ENCODE assay signal across 11 cellular contexts in genomic region chr17:64183815-64184397, GRCh38. TPM values are rescaled to one million over a fixed set of nuclear protein-coding genes. Genes with fewer than 3 reads are reported as not detected.
DNase-seq lines count a peak whose midpoint lies in the region; ATAC-seq and TF ChIP-seq lines count a peak whose summit lies in the region.
"Had no signal": no experiment of that assay in that cellular context is flagged by ENCODE, and none has a peak within 500 bp of the region (broad histone marks: within the 10 kb centered on the region; RNA-seq: fewer than 3 reads in every experiment).

No MANE protein-coding gene starts in this region.

- H3K4me3 Mint-ChIP-seq in activated CD4-positive, alpha-beta memory T cell treated with anti-CD3 and anti-CD28 coated beads, Interleukin-2, amount 10 ng/mL, durations not matched to agents 7 days and 5 days: no peak overlapping the region
- H3K4me3 Mint-ChIP-seq: neural progenitor cell had no signal

- H3K4me3 ChIP-seq in BLaER1: no peak overlapping the region
- H3K4me3 ChIP-seq: neural progenitor cell had no signal

- H3K27me3 ChIP-seq in BLaER1 (no peaks in the 10 kb centered on the region), foreskin keratinocyte (no peaks in the 10 kb centered on the region)
- H3K27me3 ChIP-seq: neural progenitor cell had no signal

- no peak for TF ChIP-seq CTCF in foreskin keratinocyte (conservative IDR thresholded peaks at IDR 0.05)

- ATAC-seq in foreskin keratinocyte: peak; percentile 33
- no peak for ATAC-seq in GM19467 (IDR thresholded peaks at IDR 0.05; ENCODE audit: unreplicated experiment)
- ATAC-seq in HG03457 (IDR thresholded peaks at IDR 0.05; ENCODE audit: unreplicated experiment): no peak
- no peak for ATAC-seq in GM21528 (IDR thresholded peaks at IDR 0.05; ENCODE audit: low FRiP score, unreplicated experiment)

- DNase-seq in GM04504 (ENCODE audit: low read depth) (peak; percentile 70), foreskin keratinocyte (peak; percentile 21 to 52), NCI-H226 (no peak)
- peak; percentile 28 for DNase-seq in activated CD4-positive, alpha-beta memory T cell treated with anti-CD3 and anti-CD28 coated beads, Interleukin-2, amount 10 ng/mL, durations not matched to agents 7 days and 5 days
- DNase-seq: DMS53, NCI-H82 had no signal

- H3K9me3 Mint-ChIP-seq in activated CD4-positive, alpha-beta memory T cell treated with anti-CD3 and anti-CD28 coated beads, Interleukin-2, amount 10 ng/mL, durations not matched to agents 7 days and 5 days: peaks cover 2% of the 10 kb centered on the region

- no peak overlapping the region for H3K9ac ChIP-seq in BLaER1
- H3K9ac ChIP-seq: neural progenitor cell had no signal

- no peaks in the 10 kb centered on the region for H3K9me3 ChIP-seq in BLaER1

- peaks cover 22% of the 10 kb centered on the region for H3K36me3 ChIP-seq in BLaER1
- H3K36me3 ChIP-seq: neural progenitor cell had no signal

- peak overlapping the region; percentile 14 for H3K27ac Mint-ChIP-seq in activated CD4-positive, alpha-beta memory T cell treated with anti-CD3 and anti-CD28 coated beads, Interleukin-2, amount 10 ng/mL, durations not matched to agents 7 days and 5 days
- H3K27ac Mint-ChIP-seq: neural progenitor cell had no signal

- H4K20me1 ChIP-seq in BLaER1: no peaks in the 10 kb centered on the region

- H3K27ac ChIP-seq in BLaER1 (no peak overlapping the region), foreskin keratinocyte (no peak overlapping the region)
- H3K27ac ChIP-seq: neural progenitor cell had no signal

- H3K4me2 ChIP-seq in BLaER1: peak overlapping the region; percentile 24; the same call in 1 of the 2 replicates
- H3K4me2 ChIP-seq: neural progenitor cell had no signal

- peaks cover 7% of the 10 kb centered on the region for H3K4me1 ChIP-seq in BLaER1
- H3K4me1 ChIP-seq in foreskin keratinocyte: peaks cover 9% of the 10 kb centered on the region
- H3K4me1 ChIP-seq: neural progenitor cell had no signal

- POLR2A ChIA-PET in activated CD4-positive, alpha-beta memory T cell treated with anti-CD3 and anti-CD28 coated beads, Interleukin-2, amount 10 ng/mL, durations not matched to agents 7 days and 5 days (lab: Charles Lee): interaction anchor here (0.7 to 2.1 kb wide), 2 partner anchors 38 to 98 kb away, joined by 3 to 7 read pairs; no protein-coding TSS in a partner anchor

- CTCF ChIA-PET in activated CD4-positive, alpha-beta memory T cell treated with anti-CD3 and anti-CD28 coated beads, Interleukin-2, amount 10 ng/mL, durations not matched to agents 7 days and 5 days (lab: Charles Lee): interaction anchor here (1.1 kb wide), 1 partner anchor 295 kb away, joined by 3 read pairs; no protein-coding TSS in a partner anchor

- H3K27me3 Mint-ChIP-seq in activated CD4-positive, alpha-beta memory T cell treated with anti-CD3 and anti-CD28 coated beads, Interleukin-2, amount 10 ng/mL, durations not matched to agents 7 days and 5 days: no peaks in the 10 kb centered on the region

- peaks cover 22% of the 10 kb centered on the region for H3K36me3 Mint-ChIP-seq in activated CD4-positive, alpha-beta memory T cell treated with anti-CD3 and anti-CD28 coated beads, Interleukin-2, amount 10 ng/mL, durations not matched to agents 7 days and 5 days (ENCODE audit: low read depth)

- H3K4me1 Mint-ChIP-seq in activated CD4-positive, alpha-beta memory T cell treated with anti-CD3 and anti-CD28 coated beads, Interleukin-2, amount 10 ng/mL, durations not matched to agents 7 days and 5 days: peaks cover 19% of the 10 kb centered on the region

RNA-seq across cellular contexts. Expression of gene ERN1, which starts 54.0 kb away (rescaled TPM):
- 100 to 1,000 TPM; 126 to 128 TPM for total RNA-seq in activated CD4-positive, alpha-beta memory T cell treated with anti-CD3 and anti-CD28 coated beads, Interleukin-2, amount 10 ng/mL, durations not matched to agents 7 days and 5 days
- 5.1 and 5.3 TPM in 2 replicates for total RNA-seq in foreskin keratinocyte
- polyA plus RNA-seq in foreskin keratinocyte: 1.6 and 1.7 TPM in 2 replicates

Comparison
In these comparisons a context has a peak if more than half of its experiments do, and no peak if none do; other contexts are left out.
1. RNA of gene ERN1, which starts 54.0 kb away (total RNA-seq): 126 to 128 TPM in activated CD4-positive, alpha-beta memory T cell treated with anti-CD3 and anti-CD28 coated beads, Interleukin-2, amount 10 ng/mL, durations not matched to agents 7 days and 5 days; 5.1 to 5.3 TPM in foreskin keratinocyte; every median in the first group is over 10 times any median in the second.